ENCODE assay signal across 8 cellular contexts in the genomic region with DNA sequence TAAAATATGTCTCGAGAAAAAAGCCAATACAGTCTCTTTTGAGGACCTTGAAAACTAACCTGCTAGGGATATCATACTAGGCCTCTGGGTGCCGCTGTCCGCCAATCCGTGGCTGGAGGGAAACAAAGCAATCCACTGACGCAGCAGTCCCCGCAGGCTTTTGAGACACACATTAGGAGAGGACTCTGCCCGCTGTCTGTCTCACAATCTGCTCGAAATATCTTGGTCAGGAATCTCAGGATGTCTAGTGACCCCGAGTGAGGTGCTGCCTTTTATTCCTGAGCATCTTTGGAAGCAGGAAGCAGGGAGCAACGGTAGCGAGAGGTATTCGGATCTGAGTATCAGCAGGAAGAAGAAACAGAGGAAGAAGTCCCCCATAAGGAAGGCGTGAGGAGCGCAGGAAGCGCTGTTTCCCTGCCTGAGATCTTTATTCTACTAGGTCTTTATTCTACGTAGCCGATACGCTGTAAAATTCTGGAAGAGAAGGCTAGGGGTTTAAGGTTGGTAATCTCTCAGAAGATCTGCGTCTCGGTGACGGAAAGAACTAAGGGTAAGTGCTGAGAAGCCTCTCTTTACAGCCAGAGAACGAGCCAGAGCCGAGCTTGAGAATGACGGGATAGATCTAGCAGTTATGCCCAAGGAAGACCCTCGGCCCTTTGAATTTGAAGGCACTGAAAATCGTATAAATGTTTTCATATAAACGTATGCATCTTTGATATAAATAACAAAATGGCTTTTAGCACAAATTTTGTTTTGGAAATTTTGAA. TPM values are rescaled to one million over a fixed set of nuclear protein-coding genes. Genes with fewer than 3 reads are reported as not detected.
A peak's percentile ranks its signal among the peaks of the same experiment; 100 is the strongest.
DNase-seq lines count a peak whose midpoint lies in the region; ATAC-seq and TF ChIP-seq lines count a peak whose summit lies in the region.

No MANE protein-coding gene starts in this region.

- H3K27ac ChIP-seq in heart right ventricle, result peak overlapping the region; percentile 5 to 83 (median 77)
- no peak overlapping the region for H3K27ac ChIP-seq in vagina

- peaks cover 26% of the 10 kb centered on the region for H3K27me3 Mint-ChIP-seq in activated naive CD8-positive, alpha-beta T cell

- H3K36me3 ChIP-seq in heart right ventricle (peaks cover 0 to 5% (median 0%) of the 10 kb centered on the region in 9 donors), vagina (no peaks in the 10 kb centered on the region)

- DNase-seq in NCI-H2029 (lab: John Stamatoyannopoulos, UW) (peak; percentile 39), NCI-H2029 treated with DMSO at 0.1 percent for 48 hours (lab: John Stamatoyannopoulos, UW) (no peak), SHP77 treated with DMSO at 0.1 percent for 48 hours (lab: John Stamatoyannopoulos, UW) (peak; percentile 58), heart right ventricle (peak; percentile 70 to 75), renal cortical epithelial cell (ENCODE audit: low read depth) (peak; percentile 35), vagina (ENCODE audit: extremely low spot score in 2 of 2) (no peak)

- TF ChIP-seq CTCF in heart right ventricle (IDR thresholded peaks at IDR 0.05) (peak; percentile 38 to 73 (median 58)), vagina (IDR thresholded peaks at IDR 0.05) (peak in 1 of 3 experiments; percentile 17)

- H3K4me1 Mint-ChIP-seq in activated naive CD8-positive, alpha-beta T cell (ENCODE audit: low read depth), result peaks cover 9% of the 10 kb centered on the region

- peaks cover 0 to 15% (median 0%) of the 10 kb centered on the region in 7 donors for H3K27me3 ChIP-seq in heart right ventricle
- no peaks in the 10 kb centered on the region for H3K27me3 ChIP-seq in vagina

- no peak for TF ChIP-seq POLR2A in vagina (IDR thresholded peaks at IDR 0.05)

- 5 to 7% methylated on average over 27 of the region's 27 CpGs for WGBS in heart right ventricle, 2 donors

- peaks cover 21% of the 10 kb centered on the region for H3K36me3 Mint-ChIP-seq in activated naive CD8-positive, alpha-beta T cell

- peak; percentile 68 for ATAC-seq in HG03280 (IDR thresholded peaks at IDR 0.05; ENCODE audit: unreplicated experiment)
- ATAC-seq in heart right ventricle, result peak; percentile 76 to 96 (median 88)

- intact Hi-C loops in heart right ventricle (cut with DNase I), result loop anchor here in 5 of 10 donors (5.0 to 10.0 kb wide), 4 partner anchors 81 to 239 kb away; partner anchors contain the start of genes PCDHB12 (in 1 of the 5) and PCDHB15 (in 1 of the 5)
- intact Hi-C loops in vagina (cut with DNase I), result no loop called here

- H3K27ac Mint-ChIP-seq in activated naive CD8-positive, alpha-beta T cell, result peak overlapping the region; percentile 82

- peak overlapping the region; percentile 92 for H3K4me3 Mint-ChIP-seq in activated naive CD8-positive, alpha-beta T cell

- H3K9me3 ChIP-seq in heart right ventricle (peaks cover 0 to 78% (median 5%) of the 10 kb centered on the region in 11 donors), vagina (peaks cover 15% of the 10 kb centered on the region)

- H3K4me1 ChIP-seq in heart right ventricle (peaks cover 0 to 19% (median 0%) of the 10 kb centered on the region in 9 donors), vagina (no peaks in the 10 kb centered on the region)

- H3K9me3 Mint-ChIP-seq in activated naive CD8-positive, alpha-beta T cell (ENCODE audit: low read depth), result peaks cover 11% of the 10 kb centered on the region

- H3K4me3 ChIP-seq in heart right ventricle (peak overlapping the region; percentile 29 to 63 (median 50)), vagina (peak overlapping the region; percentile 21 to 29)

RNA-seq across cellular contexts. Expression of gene PCDHGA1, which starts 4.0 kb away (rescaled TPM):
- total RNA-seq in heart right ventricle, result 1 to 10 TPM; 2.1 to 5.0 (median 2.8) TPM
- 1 to 10 TPM in 1 of 2 donors, under 1 TPM in 1; 0.57 to 1.5 TPM for polyA plus RNA-seq in heart right ventricle
- under 0.01 and 0.80 TPM in 2 replicates for total RNA-seq in renal cortical epithelial cell
- not detected for total RNA-seq in vagina

RNA-seq across cellular contexts. Expression of gene TAF7, which starts 5.7 kb away (rescaled TPM):
- total RNA-seq in heart right ventricle (100 to 1,000 TPM in 8 of 10 donors, 10 to 100 TPM in 2; 93.4 to 111 (median 107) TPM), renal cortical epithelial cell (68.9 and 99.9 TPM in 2 replicates), vagina (53.8 TPM)
- 10 to 100 TPM; 33.1 to 89.9 TPM for polyA plus RNA-seq in heart right ventricle

RNA-seq across cellular contexts. Expression of gene PCDHGA2, which starts 12.3 kb away (rescaled TPM):
- total RNA-seq in heart right ventricle (10 to 100 TPM in 6 of 10 donors, 1 to 10 TPM in 4; 7.0 to 15.3 (median 12.2) TPM), renal cortical epithelial cell (1.2 and 3.1 TPM in 2 replicates), vagina (6.1 TPM)
- polyA plus RNA-seq in heart right ventricle, result 1 to 10 TPM; 1.6 to 2.0 TPM

RNA-seq across cellular contexts. Expression of gene PCDHGA3, which starts 17.4 kb away (rescaled TPM):
- total RNA-seq in heart right ventricle (10 to 100 TPM; 10.0 to 21.0 (median 15.2) TPM), renal cortical epithelial cell (0.17 and 1.0 TPM in 2 replicates), vagina (3.4 TPM)
- polyA plus RNA-seq in heart right ventricle, result 1 to 10 TPM; 1.3 to 7.5 TPM

RNA-seq across cellular contexts. Expression of gene SLC25A2, which starts 22.4 kb away (rescaled TPM):
- total RNA-seq in heart right ventricle, result under 1 TPM in 2 of 10 donors, not detected in 8; 0.28 TPM
- under 1 TPM in 1 of 2 donors, not detected in 1; 0.22 TPM for polyA plus RNA-seq in heart right ventricle
- total RNA-seq in renal cortical epithelial cell, result 0.20 and 1.0 TPM in 2 replicates
- total RNA-seq in vagina, result not detected

Comparison
In these comparisons a context has a peak if more than half of its experiments do, and no peak if none do; other contexts are left out.
1. DNase-seq: peak in NCI-H2029 (single experiment), SHP77 treated with DMSO at 0.1 percent for 48 hours (single experiment), heart right ventricle (2 of 2) and renal cortical epithelial cell (single experiment); none in NCI-H2029 treated with DMSO at 0.1 percent for 48 hours (single experiment) and vagina (0 of 2).